In genomic region chr2:72081450-72081849, GRCh38 we compare ENCODE assay signal across 23 cellular contexts.
DNase-seq lines count a peak whose midpoint lies in the region; ATAC-seq and TF ChIP-seq lines count a peak whose summit lies in the region.
"Had no signal": no experiment of that assay in that cellular context is flagged by ENCODE, and none has a peak within 500 bp of the region (broad histone marks: within the 10 kb centered on the region; RNA-seq: fewer than 3 reads in every experiment).

No MANE protein-coding gene starts in this region.

- H3K27me3 Mint-ChIP-seq in T-helper 17 cell = peaks cover 15% of the 10 kb centered on the region
- H3K27me3 Mint-ChIP-seq: CD8-positive, alpha-beta memory T cell had no signal

- DNase-seq in EH (ENCODE audit: low read depth) (peak; percentile 7), LHCN-M2 (ENCODE audit: low read depth) (peak; percentile 38), epithelial cell of esophagus (ENCODE audit: low read depth) (peak; percentile 38), osteoblast (ENCODE audit: insufficient read length, low spot score, missing footprints) (peak; percentile 94), T-helper 17 cell (no peak), CD1c-positive myeloid dendritic cell (ENCODE audit: extremely low spot score) (no peak)
- DNase-seq: activated CD4-positive, alpha-beta T cell treated with anti-CD3 and anti-CD28 coated beads, Interleukin-2, amount 50 U/mL, for 1 hour; activated naive CD8-positive, alpha-beta T cell treated with anti-CD3 and anti-CD28 coated beads, Interleukin-2, amount 10 ng/mL, durations not matched to agents 7 days and 5 days; body of pancreas; CD8-positive, alpha-beta memory T cell; effector memory CD8-positive, alpha-beta T cell; GF-D8; lower lobe of right lung; mucosa of descending colon; NCI-H524; Peyer's patch; sigmoid colon had no signal

- H3K4me1 ChIP-seq in osteoblast (ENCODE audit: insufficient read depth, low read length) = peaks cover 8% of the 10 kb centered on the region
- H3K4me1 ChIP-seq: lower lobe of right lung, neural progenitor cell, Peyer's patch, tibial nerve had no signal

- H4K20me1 ChIP-seq in osteoblast (ENCODE audit: insufficient read depth, low read length) = no peaks in the 10 kb centered on the region

- no peak overlapping the region for H3K27ac Mint-ChIP-seq in T-helper 17 cell
- H3K27ac Mint-ChIP-seq: activated naive CD8-positive, alpha-beta T cell treated with anti-CD3 and anti-CD28 coated beads, Interleukin-2, amount 10 ng/mL, durations not matched to agents 7 days and 5 days; CD8-positive, alpha-beta memory T cell; effector memory CD8-positive, alpha-beta T cell; neural progenitor cell had no signal

- TF ChIP-seq CTCF in epithelial cell of esophagus (IDR thresholded peaks at IDR 0.05; ENCODE audit: insufficient read depth, low read depth, low read length, missing control alignments) (no peak), osteoblast (IDR thresholded peaks at IDR 0.05; ENCODE audit: extremely low read depth, low read depth, low read length) (no peak)

- no peaks in the 10 kb centered on the region for H3K79me2 ChIP-seq in osteoblast (ENCODE audit: insufficient read depth, low read length)

- no peak overlapping the region for H3K4me2 ChIP-seq in osteoblast (ENCODE audit: insufficient read depth, low read length)
- H3K4me2 ChIP-seq: neural progenitor cell had no signal

- H3K36me3 Mint-ChIP-seq in T-helper 17 cell (ENCODE audit: low read depth) = peaks cover 2% of the 10 kb centered on the region
- H3K36me3 Mint-ChIP-seq: activated naive CD8-positive, alpha-beta T cell treated with anti-CD3 and anti-CD28 coated beads, Interleukin-2, amount 10 ng/mL, durations not matched to agents 7 days and 5 days; CD8-positive, alpha-beta memory T cell; neural progenitor cell had no signal

- H3K4me3 ChIP-seq in epithelial cell of esophagus (ENCODE audit: low read length) = no peak overlapping the region
- no peak overlapping the region for H3K4me3 ChIP-seq in osteoblast (ENCODE audit: insufficient read depth, low read length)
- H3K4me3 ChIP-seq: body of pancreas, K562, lower lobe of right lung, mucosa of descending colon, neural progenitor cell, Peyer's patch, sigmoid colon, tibial nerve had no signal

- H3K4me3 Mint-ChIP-seq in T-helper 17 cell = no peak overlapping the region
- H3K4me3 Mint-ChIP-seq: activated naive CD8-positive, alpha-beta T cell treated with anti-CD3 and anti-CD28 coated beads, Interleukin-2, amount 10 ng/mL, durations not matched to agents 7 days and 5 days; CD8-positive, alpha-beta memory T cell; effector memory CD8-positive, alpha-beta T cell; neural progenitor cell had no signal

- no peak overlapping the region for H2AFZ ChIP-seq in osteoblast (ENCODE audit: low read length)
- H2AFZ ChIP-seq: neural progenitor cell had no signal

- no peaks in the 10 kb centered on the region for H3K4me1 Mint-ChIP-seq in T-helper 17 cell
- H3K4me1 Mint-ChIP-seq: activated naive CD8-positive, alpha-beta T cell treated with anti-CD3 and anti-CD28 coated beads, Interleukin-2, amount 10 ng/mL, durations not matched to agents 7 days and 5 days; CD8-positive, alpha-beta memory T cell had no signal

- no peaks in the 10 kb centered on the region for H3K9me3 ChIP-seq in osteoblast (ENCODE audit: low read depth, low read length)
- no peaks in the 10 kb centered on the region for H3K9me3 ChIP-seq in T-helper 17 cell (ENCODE audit: control insufficient read depth, low read length, poor library complexity, severe bottlenecking)
- H3K9me3 ChIP-seq: lower lobe of right lung, mucosa of descending colon, sigmoid colon, tibial nerve had no signal

- no peaks in the 10 kb centered on the region for H3K36me3 ChIP-seq in osteoblast (ENCODE audit: insufficient read depth, low read length)
- H3K36me3 ChIP-seq: lower lobe of right lung, neural progenitor cell, Peyer's patch, sigmoid colon, tibial nerve had no signal

- ATAC-seq in T-helper 17 cell (no peak), HG02884 (IDR thresholded peaks at IDR 0.05; ENCODE audit: unreplicated experiment) (no peak), HG02642 (IDR thresholded peaks at IDR 0.05; ENCODE audit: poor library complexity, unreplicated experiment) (no peak)
- ATAC-seq: body of pancreas; effector memory CD8-positive, alpha-beta T cell; esophagus mucosa; K562; lower lobe of right lung; mucosa of descending colon had no signal

- H3K27me3 ChIP-seq in osteoblast (ENCODE audit: insufficient read depth, low read length) = peaks cover 3% of the 10 kb centered on the region
- H3K27me3 ChIP-seq: body of pancreas, neural progenitor cell, Peyer's patch, sigmoid colon, tibial nerve had no signal

- no peak overlapping the region for H3K27ac ChIP-seq in osteoblast (ENCODE audit: low read depth, low read length)
- H3K27ac ChIP-seq: body of pancreas, lower lobe of right lung, neural progenitor cell, Peyer's patch, sigmoid colon, tibial nerve had no signal

Comparison
In these comparisons a context has a peak if more than half of its experiments do, and no peak if none do; other contexts are left out.
1. DNase-seq: peak in EH (single experiment), LHCN-M2 (single experiment), epithelial cell of esophagus (single experiment) and osteoblast (single experiment); none in T-helper 17 cell (0 of 3) and CD1c-positive myeloid dendritic cell (single experiment).